Comparison of ENCODE assay signal across 13 cellular contexts in the genomic region with DNA sequence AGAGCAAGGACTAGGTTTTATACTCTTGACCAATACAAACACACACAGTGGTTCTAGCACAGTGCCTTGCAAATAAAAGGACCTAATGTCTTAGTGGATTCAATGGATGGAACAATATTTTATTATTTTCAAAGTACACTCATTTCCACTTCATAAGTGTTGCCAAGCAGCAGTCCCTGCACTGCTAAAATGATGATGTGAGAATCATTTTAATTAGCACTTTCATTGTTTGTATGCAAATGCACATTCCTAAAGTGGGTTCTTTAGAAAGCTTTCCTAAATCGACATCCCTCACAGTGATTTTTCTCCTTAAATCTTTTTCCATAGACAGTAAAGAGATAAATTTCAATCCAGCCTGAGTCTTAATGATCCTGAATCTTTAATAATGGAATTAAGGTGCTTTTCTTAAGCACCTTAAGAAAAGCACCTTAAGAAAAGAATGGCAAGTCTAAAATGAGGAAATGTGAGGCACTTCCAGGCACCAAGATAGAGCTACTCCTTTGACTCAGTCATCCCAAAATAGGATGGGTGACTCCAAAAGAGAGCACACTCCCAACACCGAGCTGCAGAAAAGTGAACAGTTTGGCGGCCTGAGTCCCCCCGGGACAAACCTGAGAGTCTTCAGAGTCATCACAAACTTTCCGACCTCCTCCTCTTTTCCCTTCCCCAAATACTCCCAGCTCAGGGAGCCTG.
DNase-seq lines count a peak whose midpoint lies in the region; ATAC-seq and TF ChIP-seq lines count a peak whose summit lies in the region.
"Had no signal": no experiment of that assay in that cellular context is flagged by ENCODE, and none has a peak within 500 bp of the region (broad histone marks: within the 10 kb centered on the region; RNA-seq: fewer than 3 reads in every experiment).

No MANE protein-coding gene starts in this region.

- no peak overlapping the region for H3K4me3 Mint-ChIP-seq in effector memory CD8-positive, alpha-beta T cell
- H3K4me3 Mint-ChIP-seq: naive B cell had no signal

- peak overlapping the region; percentile 28 for H3K9ac ChIP-seq in mesendoderm (ENCODE audit: low read length)

- H3K36me3 ChIP-seq in mesendoderm (ENCODE audit: control insufficient read depth, insufficient read depth, low read length) (no peaks in the 10 kb centered on the region), A673 (ENCODE audit: insufficient read depth, low read length, poor library complexity, severe bottlenecking) (no peaks in the 10 kb centered on the region)

- no peak overlapping the region for H4K8ac ChIP-seq in mesendoderm (ENCODE audit: low read depth, low read length)

- H3K27me3 ChIP-seq in dorsolateral prefrontal cortex (no peaks in the 10 kb centered on the region), mesendoderm (ENCODE audit: insufficient read depth, low read length, poor library complexity) (no peaks in the 10 kb centered on the region), A673 (replicated peaks; ENCODE audit: insufficient read depth, low read depth, low read length, poor library complexity) (peaks cover 6% of the 10 kb centered on the region)

- no peak overlapping the region for H3K4ac ChIP-seq in mesendoderm (ENCODE audit: low read depth, low read length)

- H3K56ac ChIP-seq in mesendoderm (ENCODE audit: low read length): peak overlapping the region; percentile 80

- DNase-seq in dorsolateral prefrontal cortex: no peak
- DNase-seq in mesendoderm: peak; percentile 57
- peak; percentile 68 for DNase-seq in superior temporal gyrus (ENCODE audit: extremely low spot score)
- no peak for DNase-seq in stimulated activated naive CD4-positive, alpha-beta T cell treated with Interleukin-2 at 50 U/mL for 16 hours (lab: John Stamatoyannopoulos, UW)
- DNase-seq in A673 (ENCODE audit: low spot score): no peak
- no peak for DNase-seq in effector memory CD8-positive, alpha-beta T cell
- DNase-seq: HCEC 1CT, KG1, naive B cell, NCI-H187 treated with DMSO at 0.1 percent for 48 hours had no signal

- intact Hi-C loops in dorsolateral prefrontal cortex (cut with DNase I): no loop called here
- intact Hi-C loops in A673 (cut with micrococcal nuclease; ENCODE audit: unreplicated experiment): no loop called here

- H3K36me3 Mint-ChIP-seq in effector memory CD8-positive, alpha-beta T cell (ENCODE audit: insufficient read depth): no peaks in the 10 kb centered on the region
- H3K36me3 Mint-ChIP-seq: naive B cell had no signal

- peaks cover 0 to 6% of the 10 kb centered on the region in 2 donors for H3K27me3 Mint-ChIP-seq in effector memory CD8-positive, alpha-beta T cell

- peak overlapping the region; percentile 6 for H2BK5ac ChIP-seq in mesendoderm (ENCODE audit: low read length)

- H2BK120ac ChIP-seq in mesendoderm (ENCODE audit: low read depth, low read length): no peak overlapping the region

- no peaks in the 10 kb centered on the region for H3K4me1 Mint-ChIP-seq in effector memory CD8-positive, alpha-beta T cell (ENCODE audit: low read depth in 2 of 2)

- CTCF ChIA-PET in A673 (lab: Charles Lee): no interaction called here

- H3K23ac ChIP-seq in mesendoderm (ENCODE audit: low read length): peak overlapping the region; percentile 80

- H3K79me1 ChIP-seq in mesendoderm (ENCODE audit: low read length): peaks cover 5% of the 10 kb centered on the region

- ATAC-seq in HG02852 (IDR thresholded peaks at IDR 0.05; ENCODE audit: unreplicated experiment) (peak; percentile 55), GM21737 (IDR thresholded peaks at IDR 0.05; ENCODE audit: unreplicated experiment) (no peak)
- ATAC-seq in effector memory CD8-positive, alpha-beta T cell (replicated peaks): no peak

- WGBS in mesendoderm (ENCODE audit: extremely low coverage, insufficient coverage, low lambda C conversion rate): no CpG with 5 or more reads among the region's 5 CpGs

- peak overlapping the region; percentile 87 for H2AK5ac ChIP-seq in mesendoderm (ENCODE audit: low read length)

- H3K27ac Mint-ChIP-seq in effector memory CD8-positive, alpha-beta T cell: no peak overlapping the region
- H3K27ac Mint-ChIP-seq: naive B cell had no signal

- TF ChIP-seq CTCF in dorsolateral prefrontal cortex (IDR thresholded peaks at IDR 0.05 in 54 of 56, conservative IDR thresholded peaks at IDR 0.05 in 2 of 56; ENCODE audit: low read depth in 1 of 56, partially characterized antibody in 56 of 56): no peak
- TF ChIP-seq CTCF in A673 (conservative IDR thresholded peaks at IDR 0.05; ENCODE audit: low read depth, low read length): no peak

- no peaks in the 10 kb centered on the region for H3K9me3 Mint-ChIP-seq in effector memory CD8-positive, alpha-beta T cell
- H3K9me3 Mint-ChIP-seq: naive B cell had no signal

- no peaks in the 10 kb centered on the region for H3K9me3 ChIP-seq in A673 (ENCODE audit: low read depth, low read length, poor library complexity, severe bottlenecking)

- peaks cover 3% of the 10 kb centered on the region for H3K79me2 ChIP-seq in mesendoderm (ENCODE audit: control insufficient read depth, insufficient read depth, low read length)

- no peak overlapping the region for H3K4me2 ChIP-seq in mesendoderm (ENCODE audit: low read length)

- H3K27ac ChIP-seq in dorsolateral prefrontal cortex: peak overlapping the region; percentile 1 to 95 (median 85)
- H3K27ac ChIP-seq in mesendoderm (ENCODE audit: low read depth, low read length): peak overlapping the region; percentile 69
- no peak overlapping the region for H3K27ac ChIP-seq in A673 (ENCODE audit: low read depth, low read length, poor library complexity, severe bottlenecking)
- H3K27ac ChIP-seq: SK-N-MC had no signal

- POLR2A ChIA-PET in A673 (lab: Charles Lee; ENCODE audit: low non-redundant PET): no interaction called here

- peak overlapping the region; percentile 96 for H3K18ac ChIP-seq in mesendoderm (ENCODE audit: low read length)

- BruUV-seq in A673 (replicated peaks; lab: Mats Ljungman, UMichigan): no TSS peak

- H2BK15ac ChIP-seq in mesendoderm (replicated peaks; ENCODE audit: low read depth): no peak overlapping the region

- H4K5ac ChIP-seq in mesendoderm (ENCODE audit: low read length): peak overlapping the region; percentile 24

- H3K4me1 ChIP-seq in mesendoderm (ENCODE audit: control insufficient read depth, low read depth, low read length): peaks cover 41% of the 10 kb centered on the region
- H3K4me1 ChIP-seq in A673 (ENCODE audit: insufficient read depth, low read length, poor library complexity, severe bottlenecking): no peaks in the 10 kb centered on the region

- H3K4me3 ChIP-seq in dorsolateral prefrontal cortex (no peak overlapping the region), mesendoderm (ENCODE audit: low read length) (no peak overlapping the region), A673 (ENCODE audit: low read depth, low read length, poor library complexity, severe bottlenecking) (no peak overlapping the region)
- H3K4me3 ChIP-seq: SK-N-MC had no signal

Comparison
In these comparisons a context has a peak if more than half of its experiments do, and no peak if none do; other contexts are left out.
1. DNase-seq: peak in mesendoderm (single experiment) and superior temporal gyrus (single experiment); none in dorsolateral prefrontal cortex (0 of 10), stimulated activated naive CD4-positive, alpha-beta T cell treated with Interleukin-2 at 50 U/mL for 16 hours (single experiment), A673 (single experiment) and effector memory CD8-positive, alpha-beta T cell (0 of 3).